In the genomic region with DNA sequence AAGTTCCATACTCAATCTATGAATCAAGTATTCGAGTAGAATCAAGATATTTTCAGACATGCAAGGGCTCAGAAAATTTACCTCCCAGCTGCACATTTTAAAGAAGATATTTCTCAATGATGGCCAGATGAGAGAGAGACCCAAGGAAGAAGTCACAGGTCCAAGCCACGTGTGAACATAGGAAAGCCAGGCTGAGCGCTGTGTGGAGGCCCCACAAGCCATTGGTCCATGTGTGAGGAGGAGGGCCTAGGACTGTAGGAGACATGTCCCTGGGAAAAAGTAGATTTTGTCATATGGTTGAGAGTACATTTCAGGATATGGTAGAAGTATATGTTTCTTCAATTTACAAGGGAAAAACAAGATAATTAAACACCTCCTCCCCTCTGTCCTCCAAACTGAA, we compare ENCODE assay signal across 1 cellular context.
TF ChIP-seq lines count a peak whose summit lies in the region.

No MANE protein-coding gene starts in this region.

TF ChIP-seq in K562, 482 proteins besides CTCF, POLR2A, EP300 and RAD21:
- TF ChIP-seq RBFOX2 (IDR thresholded peaks at IDR 0.05; ENCODE audit: low read depth, low read length) = no peak
- peak; percentile 45; the same call in 1 of the 2 replicates for TF ChIP-seq L3MBTL2 (IDR thresholded peaks at IDR 0.05)
